18 cellular contexts compared by ENCODE assay signal in genomic region chr3:52063026-52063723, GRCh38. TPM values are rescaled to one million over a fixed set of nuclear protein-coding genes. Genes with fewer than 3 reads are reported as not detected.
A peak's percentile ranks its signal among the peaks of the same experiment; 100 is the strongest.
DNase-seq lines count a peak whose midpoint lies in the region; ATAC-seq, FAIRE-seq and TF ChIP-seq lines count a peak whose summit lies in the region.
"Had no signal": no experiment of that assay in that cellular context is flagged by ENCODE, and none has a peak within 500 bp of the region (broad histone marks: within the 10 kb centered on the region; RNA-seq: fewer than 3 reads in every experiment).

No MANE protein-coding gene starts in this region.

- H3K36me3 Mint-ChIP-seq in MCF 10A (ENCODE audit: insufficient read depth, unreplicated experiment) (peaks cover 7% of the 10 kb centered on the region), neural progenitor cell (no peaks in the 10 kb centered on the region)

- H3K4me2 ChIP-seq in neural progenitor cell, result no peak overlapping the region
- H3K4me2 ChIP-seq: BLaER1 had no signal

- no peak overlapping the region for H3K27ac ChIP-seq in neural progenitor cell
- H3K27ac ChIP-seq: BLaER1, gastroesophageal sphincter, parathyroid adenoma, thoracic aorta had no signal

- H3K4me3 Mint-ChIP-seq in MCF 10A (ENCODE audit: unreplicated experiment) (no peak overlapping the region), neural progenitor cell (peak overlapping the region; percentile 25)

- no peak overlapping the region for H2AFZ ChIP-seq in neural progenitor cell (replicated peaks)
- H2AFZ ChIP-seq: parathyroid adenoma had no signal

- H4K20me1 ChIP-seq in neural progenitor cell (ENCODE audit: low read depth), result no peaks in the 10 kb centered on the region
- H4K20me1 ChIP-seq: BLaER1 had no signal

- POLR2A ChIA-PET in MCF 10A (lab: Yijun Ruan, JAX), result interaction anchor here (0.6 to 1.0 kb wide), 3 partner anchors 10 to 80 kb away, joined by 3 read pairs; no protein-coding TSS in a partner anchor

- no peak for FAIRE-seq in urothelium cell line (lab: Jason Lieb, UNC)

- peak overlapping the region; percentile 95 for H3K27ac Mint-ChIP-seq in MCF 10A (ENCODE audit: low read depth, unreplicated experiment)
- peak overlapping the region; percentile 72 for H3K27ac Mint-ChIP-seq in neural progenitor cell

- peaks cover 45% of the 10 kb centered on the region for H3K4me1 Mint-ChIP-seq in MCF 10A (ENCODE audit: insufficient read depth, unreplicated experiment)
- peaks cover 7% of the 10 kb centered on the region for H3K4me1 Mint-ChIP-seq in neural progenitor cell

- no peaks in the 10 kb centered on the region for H3K79me2 ChIP-seq in neural progenitor cell (ENCODE audit: low read depth)
- H3K79me2 ChIP-seq: parathyroid adenoma had no signal

- H3K36me3 ChIP-seq in neural progenitor cell, result no peaks in the 10 kb centered on the region
- H3K36me3 ChIP-seq: BLaER1, gastroesophageal sphincter, MG63, thoracic aorta had no signal

- TF ChIP-seq CTCF in MCF 10A (IDR thresholded peaks at IDR 0.05; ENCODE audit: unreplicated experiment), result no peak
- TF ChIP-seq CTCF in neural progenitor cell (IDR thresholded peaks at IDR 0.05), result no peak

- no peaks in the 10 kb centered on the region for H3F3A ChIP-seq in neural progenitor cell (ENCODE audit: low read depth)

- DNase-seq in D341Med (ENCODE audit: low spot score), result peak; percentile 82
- peak; percentile 30 for DNase-seq in NCI-H1694 treated with DMSO at 0.1 percent for 48 hours (lab: John Stamatoyannopoulos, UW)
- no peak for DNase-seq in MCF 10A (ENCODE audit: unreplicated experiment)
- no peak for DNase-seq in neural progenitor cell (ENCODE audit: low spot score)
- no peak for DNase-seq in AG20443 (ENCODE audit: low spot score)
- no peak for DNase-seq in GM03348 (ENCODE audit: low spot score)
- DNase-seq in urothelium cell line (ENCODE audit: low spot score), result no peak
- DNase-seq: activated T-cell treated with anti-CD3 and anti-CD28 coated beads, Interleukin-2, amount 50 U/mL, for 1 hour; DND-41; effector CD4-positive, alpha-beta T cell; OCI-M1 had no signal

- no peak for ATAC-seq in GM21360 (IDR thresholded peaks at IDR 0.05; ENCODE audit: unreplicated experiment)
- ATAC-seq: activated CD4-positive, CD25-positive, alpha-beta regulatory T cell treated with anti-CD3 and anti-CD28 coated beads, Interleukin-2, amount 50 U/mL, for 24 hours had no signal

- CTCF ChIA-PET in MCF 10A (lab: Yijun Ruan, JAX), result interaction anchor here (1.2 to 1.9 kb wide), 2 partner anchors 11 to 62 kb away, joined by 6 to 8 read pairs; no protein-coding TSS in a partner anchor

- H3K9me3 Mint-ChIP-seq in MCF 10A (ENCODE audit: unreplicated experiment) (no peaks in the 10 kb centered on the region), neural progenitor cell (no peaks in the 10 kb centered on the region)

- no peak overlapping the region for H3K9ac ChIP-seq in neural progenitor cell
- H3K9ac ChIP-seq: BLaER1, parathyroid adenoma had no signal

- BruUV-seq in MCF 10A (replicated peaks; lab: Mats Ljungman, UMichigan), result no TSS peak

- H3K27me3 ChIP-seq in neural progenitor cell, result peaks cover 9% of the 10 kb centered on the region
- H3K27me3 ChIP-seq: BLaER1, gastroesophageal sphincter, MG63 had no signal

- no peak overlapping the region for H3K4me3 ChIP-seq in neural progenitor cell
- H3K4me3 ChIP-seq: BLaER1, gastroesophageal sphincter, MG63, thoracic aorta had no signal

- H3K27me3 Mint-ChIP-seq in MCF 10A (ENCODE audit: insufficient read depth, unreplicated experiment) (no peaks in the 10 kb centered on the region), neural progenitor cell (ENCODE audit: insufficient read depth, low read depth) (peaks cover 5% of the 10 kb centered on the region)

- peaks cover 5% of the 10 kb centered on the region for H3K4me1 ChIP-seq in neural progenitor cell
- H3K4me1 ChIP-seq: parathyroid adenoma had no signal

- intact Hi-C loops in MCF 10A (cut with micrococcal nuclease), result no loop called here

- no peaks in the 10 kb centered on the region for H3K9me3 ChIP-seq in neural progenitor cell (ENCODE audit: low read depth)
- H3K9me3 ChIP-seq: BLaER1, gastroesophageal sphincter, MG63, thoracic aorta had no signal

RNA-seq across cellular contexts. Expression of gene DUSP7, which starts 6.8 kb away (rescaled TPM):
- total RNA-seq in MCF 10A (2022), result 67.4 and 69.1 TPM in 2 replicates
- total RNA-seq in neural progenitor cell (ENCODE audit: low replicate concordance), result 2.4 and 10.7 TPM in 2 replicates

Comparison
In these comparisons a context has a peak if more than half of its experiments do, and no peak if none do; other contexts are left out.
1. DNase-seq: peak in D341Med (single experiment) and NCI-H1694 treated with DMSO at 0.1 percent for 48 hours (single experiment); none in MCF 10A (single experiment), neural progenitor cell (single experiment), AG20443 (single experiment), GM03348 (single experiment) and urothelium cell line (single experiment).